ENCODE assay signal across 24 cellular contexts in genomic region chr3:160987982-160988964, GRCh38.
A peak's percentile ranks its signal among the peaks of the same experiment; 100 is the strongest.
DNase-seq lines count a peak whose midpoint lies in the region; ATAC-seq, FAIRE-seq and TF ChIP-seq lines count a peak whose summit lies in the region.
"Had no signal": no experiment of that assay in that cellular context is flagged by ENCODE, and none has a peak within 500 bp of the region (broad histone marks: within the 10 kb centered on the region; RNA-seq: fewer than 3 reads in every experiment).

No MANE protein-coding gene starts in this region.

- no peaks in the 10 kb centered on the region for H3K79me2 ChIP-seq in Loucy (ENCODE audit: insufficient read depth, low read length)

- H3K9ac ChIP-seq in Loucy (ENCODE audit: low read depth, low read length, poor library complexity, severe bottlenecking): no peak overlapping the region
- H3K9ac ChIP-seq: neural progenitor cell had no signal

- ATAC-seq in GM18907 (IDR thresholded peaks at IDR 0.05; ENCODE audit: unreplicated experiment) (peak; percentile 87), GM21825 (IDR thresholded peaks at IDR 0.05; ENCODE audit: unreplicated experiment) (peak; percentile 69), pancreas (peak in 3 of 4 donors; percentile 78 to 84 (median 81))
- ATAC-seq: activated T-cell treated with anti-CD3 and anti-CD28 coated beads, Interleukin-2, amount 50 U/mL, for 72 hours; gastrocnemius medialis; Right ventricle myocardium inferior had no signal

- H2AFZ ChIP-seq in Loucy (ENCODE audit: low read length): peak overlapping the region; percentile 17; the same call in 1 of the 2 replicates
- H2AFZ ChIP-seq: neural progenitor cell had no signal

- DNase-seq in pancreas (no peak), SW480 (ENCODE audit: low spot score) (no peak), DMS153 treated with DMSO at 0.1 percent for 48 hours (lab: John Stamatoyannopoulos, UW; ENCODE audit: unreplicated experiment) (no peak)
- DNase-seq in activated naive CD4-positive, alpha-beta T cell (lab: John Stamatoyannopoulos, UW): no peak
- DNase-seq: activated CD4-positive, alpha-beta T cell treated with anti-CD3 and anti-CD28 coated beads for 4 hours; activated T-cell treated with anti-CD3 and anti-CD28 coated beads, Interleukin-2, amount 50 U/mL, for 72 hours; aorta; CD4-positive, alpha-beta memory T cell; cerebellar nuclear complex; gastrocnemius medialis; midbrain; MV-4-11; NCI-H1694 treated with DMSO at 0.1 percent for 48 hours; NCI-H748 treated with DMSO at 0.1 percent for 48 hours; OCI-M1; stimulated activated naive CD4-positive, alpha-beta T cell treated with Interleukin-2 at 50 U/mL for 16 hours; thyroid gland had no signal

- no peak overlapping the region for H3K4me2 ChIP-seq in Loucy (ENCODE audit: low read depth, low read length, poor library complexity, severe bottlenecking)
- H3K4me2 ChIP-seq: neural progenitor cell had no signal

- H3K4me3 ChIP-seq in Loucy (ENCODE audit: low read length, poor library complexity, severe bottlenecking) (no peak overlapping the region), pancreas (no peak overlapping the region)
- H3K4me3 ChIP-seq: gastrocnemius medialis, neural progenitor cell, prostate gland, skin epidermis, thyroid gland had no signal

- H3K9me2 ChIP-seq in Loucy (replicated peaks; ENCODE audit: low read depth, low read length): no peaks in the 10 kb centered on the region

- peaks cover 7% of the 10 kb centered on the region; the same call in 1 of the 2 replicates for H3K9me3 ChIP-seq in Loucy (ENCODE audit: insufficient read depth, low read depth, low read length)
- H3K9me3 ChIP-seq in pancreas: no peaks in the 10 kb centered on the region
- H3K9me3 ChIP-seq: gastrocnemius medialis, prostate gland, thyroid gland had no signal

- H3F3A ChIP-seq in Loucy (ENCODE audit: low read depth): no peaks in the 10 kb centered on the region

- TF ChIP-seq CTCF in Loucy (conservative IDR thresholded peaks at IDR 0.05; ENCODE audit: low read length) (no peak), pancreas (IDR thresholded peaks at IDR 0.05) (no peak)

- peak overlapping the region in 1 of 4 donors; percentile 23 for H3K27ac ChIP-seq in pancreas
- H3K27ac ChIP-seq: gastrocnemius medialis, neural progenitor cell, prostate gland, skin epidermis, thyroid gland had no signal

- WGBS in pancreas, 2 donors: 42 to 43% methylated on average over 4 of the region's 4 CpGs

- no peak for FAIRE-seq in pancreas (lab: Jason Lieb, UNC)

- H3K27me3 ChIP-seq in Loucy (ENCODE audit: insufficient read depth, low read length, poor library complexity, severe bottlenecking) (no peaks in the 10 kb centered on the region), pancreas (no peaks in the 10 kb centered on the region)
- H3K27me3 ChIP-seq: gastrocnemius medialis, neural progenitor cell, thyroid gland had no signal

- H4K20me1 ChIP-seq in Loucy (ENCODE audit: insufficient read depth, low read length, poor library complexity, severe bottlenecking): no peaks in the 10 kb centered on the region

- intact Hi-C loops in pancreas (cut with DNase I): no loop called here

- H3K36me3 ChIP-seq in Loucy (ENCODE audit: insufficient read depth, low read length): no peaks in the 10 kb centered on the region
- no peaks in the 10 kb centered on the region for H3K36me3 ChIP-seq in pancreas
- H3K36me3 ChIP-seq: gastrocnemius medialis, neural progenitor cell, prostate gland, thyroid gland had no signal

- H3K4me1 ChIP-seq in Loucy (ENCODE audit: insufficient read depth, low read length, poor library complexity, severe bottlenecking) (peaks cover 16% of the 10 kb centered on the region), pancreas (peaks cover 0 to 14% (median 10%) of the 10 kb centered on the region in 3 donors)
- H3K4me1 ChIP-seq: neural progenitor cell, prostate gland, thyroid gland had no signal
